In genomic region chr1:153685578-153686340, GRCh38 we compare ENCODE assay signal across 24 cellular contexts. TPM values are rescaled to one million over a fixed set of nuclear protein-coding genes. Genes with fewer than 3 reads are reported as not detected.
DNase-seq lines count a peak whose midpoint lies in the region; ATAC-seq, FAIRE-seq and TF ChIP-seq lines count a peak whose summit lies in the region.
"Had no signal": no experiment of that assay in that cellular context is flagged by ENCODE, and none has a peak within 500 bp of the region (broad histone marks: within the 10 kb centered on the region; RNA-seq: fewer than 3 reads in every experiment).

No MANE protein-coding gene starts in this region.

- no peaks in the 10 kb centered on the region for H3K79me2 ChIP-seq in osteoblast (ENCODE audit: insufficient read depth, low read length)

- ATAC-seq in natural killer cell treated with Interleukin-12 subunit alpha and Interleukin-12 subunit beta and Interleukin-15 and Interleukin-18, amount 100 ng/mL, for 72 hours: no peak
- no peak for ATAC-seq in natural killer cell

- intact Hi-C loops in natural killer cell (cut with micrococcal nuclease): no loop called here
- intact Hi-C loops in kidney (cut with DNase I): loop anchor here (10.0 kb wide), 1 partner anchor 79 kb away; no protein-coding TSS in a partner anchor

- H3K27ac ChIP-seq in kidney (ENCODE audit: low read depth in 2 of 2, low read length in 2 of 2) (no peak overlapping the region), osteoblast (ENCODE audit: low read depth, low read length) (no peak overlapping the region)
- H3K27ac ChIP-seq: 22Rv1, C4-2B, Peyer's patch had no signal

- no peak overlapping the region for H3K4me2 ChIP-seq in osteoblast (ENCODE audit: insufficient read depth, low read length)

- H3K9ac ChIP-seq in kidney (ENCODE audit: low read length in 2 of 2): no peak overlapping the region

- peak; percentile 58 for DNase-seq in natural killer cell treated with Interleukin-12 subunit alpha and Interleukin-12 subunit beta and Interleukin-15 and Interleukin-18, amount 100 ng/mL, for 72 hours (ENCODE audit: low spot score)
- DNase-seq in natural killer cell (no peak), kidney (peak; percentile 37), osteoblast (ENCODE audit: insufficient read length, low spot score, missing footprints) (peak; percentile 27), NCI-H1105 (lab: John Stamatoyannopoulos, UW) (no peak), GF-D8 (lab: John Stamatoyannopoulos, UW) (no peak), NCI-H526 treated with DMSO at 0.1 percent for 48 hours (lab: John Stamatoyannopoulos, UW) (no peak), ACHN (no peak)
- DNase-seq: CD8-positive, alpha-beta memory T cell; DMS53; EL; KG1; NCI-H1092 treated with DMSO at 0.1 percent for 48 hours; NCI-H146; NCI-H2029; NCI-H2227 treated with DMSO at 0.1 percent for 48 hours; NCI-H510A; NCI-H774; Peyer's patch had no signal

- FAIRE-seq in kidney (lab: Jason Lieb, UNC): no peak
- FAIRE-seq: H54, HTR-8/SVneo had no signal

- no peak overlapping the region for H2AFZ ChIP-seq in osteoblast (ENCODE audit: low read length)

- no peaks in the 10 kb centered on the region for H3K4me1 ChIP-seq in kidney (ENCODE audit: control insufficient read depth in 1 of 2, insufficient read depth in 1 of 2, low read depth in 1 of 2, low read length in 2 of 2)
- H3K4me1 ChIP-seq in osteoblast (ENCODE audit: insufficient read depth, low read length): no peaks in the 10 kb centered on the region
- H3K4me1 ChIP-seq: Peyer's patch had no signal

- peaks cover 23 to 30% of the 10 kb centered on the region in 2 donors for H3K27me3 Mint-ChIP-seq in natural killer cell treated with Interleukin-12 subunit alpha and Interleukin-12 subunit beta and Interleukin-15 and Interleukin-18, amount 100 ng/mL, for 72 hours
- peaks cover 20 to 26% of the 10 kb centered on the region in 2 donors for H3K27me3 Mint-ChIP-seq in natural killer cell (ENCODE audit: low read depth in 2 of 2)

- H3K36me3 Mint-ChIP-seq in natural killer cell treated with Interleukin-12 subunit alpha and Interleukin-12 subunit beta and Interleukin-15 and Interleukin-18, amount 100 ng/mL, for 72 hours: no peaks in the 10 kb centered on the region
- H3K36me3 Mint-ChIP-seq in natural killer cell: no peaks in the 10 kb centered on the region
- H3K36me3 Mint-ChIP-seq: CD8-positive, alpha-beta memory T cell had no signal

- no peaks in the 10 kb centered on the region for H4K20me1 ChIP-seq in osteoblast (ENCODE audit: insufficient read depth, low read length)

- H3K9me3 Mint-ChIP-seq in natural killer cell treated with Interleukin-12 subunit alpha and Interleukin-12 subunit beta and Interleukin-15 and Interleukin-18, amount 100 ng/mL, for 72 hours: no peaks in the 10 kb centered on the region
- H3K9me3 Mint-ChIP-seq in natural killer cell: no peaks in the 10 kb centered on the region
- H3K9me3 Mint-ChIP-seq: CD8-positive, alpha-beta memory T cell had no signal

- H3K4me3 ChIP-seq in kidney (ENCODE audit: low read length in 2 of 2) (no peak overlapping the region), osteoblast (ENCODE audit: insufficient read depth, low read length) (no peak overlapping the region)
- H3K4me3 ChIP-seq: Peyer's patch had no signal

- H3K4me3 Mint-ChIP-seq in natural killer cell treated with Interleukin-12 subunit alpha and Interleukin-12 subunit beta and Interleukin-15 and Interleukin-18, amount 100 ng/mL, for 72 hours: no peak overlapping the region
- H3K4me3 Mint-ChIP-seq in natural killer cell: no peak overlapping the region

- no peak for TF ChIP-seq CTCF in natural killer cell (IDR thresholded peaks at IDR 0.05)
- no peak for TF ChIP-seq CTCF in kidney (IDR thresholded peaks at IDR 0.05; ENCODE audit: borderline replicate concordance, extremely low read depth, insufficient read depth)
- TF ChIP-seq CTCF in osteoblast (IDR thresholded peaks at IDR 0.05; ENCODE audit: extremely low read depth, low read depth, low read length): no peak

- in situ Hi-C loops in ACHN (cut with HindIII; ENCODE audit: low pct_ligation_motif_present, low pct_unique_long_range_greater_than_20kb, low sequenced_read_pairs): no loop called here

- H3K27me3 ChIP-seq in osteoblast (ENCODE audit: insufficient read depth, low read length): peaks cover 22% of the 10 kb centered on the region
- H3K27me3 ChIP-seq: Peyer's patch had no signal

- H3K4me1 Mint-ChIP-seq in natural killer cell treated with Interleukin-12 subunit alpha and Interleukin-12 subunit beta and Interleukin-15 and Interleukin-18, amount 100 ng/mL, for 72 hours (ENCODE audit: low read depth in 2 of 2): no peaks in the 10 kb centered on the region
- H3K4me1 Mint-ChIP-seq in natural killer cell: peaks cover 0 to 9% of the 10 kb centered on the region in 2 donors

- H3K36me3 ChIP-seq in kidney (ENCODE audit: control insufficient read depth in 1 of 2, insufficient read depth in 2 of 2, low read length in 2 of 2) (peaks cover 0 to 3% of the 10 kb centered on the region in 2 donors), osteoblast (ENCODE audit: insufficient read depth, low read length) (no peaks in the 10 kb centered on the region)
- H3K36me3 ChIP-seq: Peyer's patch had no signal

- H3K9me3 ChIP-seq in kidney (ENCODE audit: control insufficient read depth in 1 of 2, low read length in 2 of 2): no peaks in the 10 kb centered on the region
- H3K9me3 ChIP-seq in osteoblast (ENCODE audit: low read depth, low read length): no peaks in the 10 kb centered on the region
- H3K9me3 ChIP-seq: Peyer's patch had no signal

- H3K27ac Mint-ChIP-seq in natural killer cell treated with Interleukin-12 subunit alpha and Interleukin-12 subunit beta and Interleukin-15 and Interleukin-18, amount 100 ng/mL, for 72 hours: no peak overlapping the region
- no peak overlapping the region for H3K27ac Mint-ChIP-seq in natural killer cell
- H3K27ac Mint-ChIP-seq: CD8-positive, alpha-beta memory T cell had no signal

RNA-seq across cellular contexts. Expression of gene NPR1, which starts 7.3 kb away (rescaled TPM):
- not detected for total RNA-seq in natural killer cell treated with Interleukin-12 subunit alpha and Interleukin-12 subunit beta and Interleukin-15 and Interleukin-18, amount 100 ng/mL, for 72 hours
- total RNA-seq in natural killer cell (not detected), kidney (89.3 TPM), osteoblast (under 0.01 TPM in 1 of 2 replicates, not detected in the other)
- 57.8 TPM for polyA plus RNA-seq in kidney (ENCODE audit: insufficient read depth, low read depth, low replicate concordance)
- total RNA-seq: CD8-positive, alpha-beta memory T cell; OCI-LY7 had no signal
- polyA plus RNA-seq: CD8-positive, alpha-beta memory T cell had no signal

RNA-seq across cellular contexts. Expression of gene ILF2, which starts 15.0 kb away (rescaled TPM):
- 100 to 1,000 TPM; 198 to 210 TPM for total RNA-seq in natural killer cell treated with Interleukin-12 subunit alpha and Interleukin-12 subunit beta and Interleukin-15 and Interleukin-18, amount 100 ng/mL, for 72 hours
- 100 to 1,000 TPM in 2 of 3 donors, 10 to 100 TPM in 1; 97.6 to 134 (median 110) TPM for total RNA-seq in natural killer cell
- total RNA-seq in kidney: 110 TPM
- polyA plus RNA-seq in kidney (ENCODE audit: insufficient read depth, low read depth, low replicate concordance): 197 TPM
- 130 and 142 TPM in 2 replicates for total RNA-seq in osteoblast

RNA-seq across cellular contexts. Expression of gene SNAPIN, which starts 27.3 kb away (rescaled TPM):
- 10 to 100 TPM; 23.9 to 42.5 TPM for total RNA-seq in natural killer cell treated with Interleukin-12 subunit alpha and Interleukin-12 subunit beta and Interleukin-15 and Interleukin-18, amount 100 ng/mL, for 72 hours
- total RNA-seq in natural killer cell: 10 to 100 TPM; 21.0 to 25.5 (median 23.5) TPM
- total RNA-seq in kidney: 46.2 TPM
- 59.8 TPM for polyA plus RNA-seq in kidney (ENCODE audit: insufficient read depth, low read depth, low replicate concordance)
- 53.6 TPM in 2 replicates for total RNA-seq in osteoblast

RNA-seq across cellular contexts. Expression of gene INTS3, which starts 42.1 kb away (rescaled TPM):
- total RNA-seq in natural killer cell treated with Interleukin-12 subunit alpha and Interleukin-12 subunit beta and Interleukin-15 and Interleukin-18, amount 100 ng/mL, for 72 hours: 10 to 100 TPM; 42.1 to 62.0 TPM
- total RNA-seq in natural killer cell: 10 to 100 TPM; 44.3 to 55.3 (median 44.5) TPM
- 74.8 TPM for total RNA-seq in kidney
- polyA plus RNA-seq in kidney (ENCODE audit: insufficient read depth, low read depth, low replicate concordance): 42.7 TPM
- 42.4 and 42.7 TPM in 2 replicates for total RNA-seq in osteoblast

RNA-seq across cellular contexts. Expression of gene CHTOP, which starts 51.9 kb away (rescaled TPM):
- 10 to 100 TPM; 82.1 to 96.8 TPM for total RNA-seq in natural killer cell treated with Interleukin-12 subunit alpha and Interleukin-12 subunit beta and Interleukin-15 and Interleukin-18, amount 100 ng/mL, for 72 hours
- total RNA-seq in natural killer cell: 100 to 1,000 TPM in 2 of 3 donors, 10 to 100 TPM in 1; 94.7 to 110 (median 106) TPM
- 83.6 TPM for total RNA-seq in kidney
- polyA plus RNA-seq in kidney (ENCODE audit: insufficient read depth, low read depth, low replicate concordance): 71.1 TPM
- 38.9 and 40.9 TPM in 2 replicates for total RNA-seq in osteoblast

Comparison
In these comparisons a context has a peak if more than half of its experiments do, and no peak if none do; other contexts are left out.
1. DNase-seq: peak in natural killer cell treated with Interleukin-12 subunit alpha and Interleukin-12 subunit beta and Interleukin-15 and Interleukin-18, amount 100 ng/mL, for 72 hours (single experiment), kidney (single experiment) and osteoblast (single experiment); none in natural killer cell (single experiment), NCI-H1105 (single experiment), GF-D8 (single experiment), NCI-H526 treated with DMSO at 0.1 percent for 48 hours (single experiment) and ACHN (single experiment).
2. RNA of gene NPR1, which starts 7.3 kb away (total RNA-seq): 89.3 TPM in kidney (single experiment); not detected in natural killer cell treated with Interleukin-12 subunit alpha and Interleukin-12 subunit beta and Interleukin-15 and Interleukin-18, amount 100 ng/mL, for 72 hours, not detected in natural killer cell and under 0.01 TPM in osteoblast; every median in the first group is over 10 times any median in the second.